In genomic region chr5:858726-859125, GRCh38 we compare ENCODE assay signal across 20 cellular contexts. TPM values are rescaled to one million over a fixed set of nuclear protein-coding genes. Genes with fewer than 3 reads are reported as not detected.
DNase-seq lines count a peak whose midpoint lies in the region; ATAC-seq, FAIRE-seq and TF ChIP-seq lines count a peak whose summit lies in the region.
"Had no signal": no experiment of that assay in that cellular context is flagged by ENCODE, and none has a peak within 500 bp of the region (broad histone marks: within the 10 kb centered on the region; RNA-seq: fewer than 3 reads in every experiment).

No MANE protein-coding gene starts in this region.

- H3K27ac Mint-ChIP-seq in Calu3 (ENCODE audit: unreplicated experiment) (peak overlapping the region; percentile 4), T-helper 17 cell (peak overlapping the region; percentile 17)
- peak overlapping the region; percentile 19 for H3K27ac Mint-ChIP-seq in stimulated activated effector memory CD8-positive, alpha-beta T cell treated with anti-CD3 and anti-CD28 coated beads, Interleukin-12 subunit alpha, Interleukin-12 subunit beta, amount 100 ng/mL, for 72 hours

- ATAC-seq in T-helper 17 cell (no peak), GM19395 (IDR thresholded peaks at IDR 0.05; ENCODE audit: unreplicated experiment) (no peak)
- ATAC-seq in stimulated activated effector memory CD8-positive, alpha-beta T cell treated with anti-CD3 and anti-CD28 coated beads, Interleukin-12 subunit alpha, Interleukin-12 subunit beta, amount 100 ng/mL, for 72 hours: no peak
- ATAC-seq: PC-3 had no signal

- DNase-seq in Calu3 (no peak), T-helper 17 cell (no peak), kidney (peak; percentile 53), NK-92 (lab: John Stamatoyannopoulos, UW; ENCODE audit: unreplicated experiment) (no peak), HuH-7 (ENCODE audit: low spot score) (no peak)
- no peak for DNase-seq in stimulated activated effector memory CD8-positive, alpha-beta T cell treated with anti-CD3 and anti-CD28 coated beads, Interleukin-12 subunit alpha, Interleukin-12 subunit beta, amount 100 ng/mL, for 72 hours (ENCODE audit: low spot score in 2 of 2)
- DNase-seq: C1 segment of cervical spinal cord, GF-D8, GOT3, MV-4-11, NCI-H1417, NCI-H187 treated with DMSO at 0.1 percent for 48 hours, NCI-H226, NCI-H524, NCI-H82, PC-3, RPMI8226, SJCRH30 had no signal

- TF ChIP-seq CTCF in Calu3 (IDR thresholded peaks at IDR 0.05; ENCODE audit: unreplicated experiment) (no peak), kidney (IDR thresholded peaks at IDR 0.05; ENCODE audit: borderline replicate concordance, extremely low read depth, insufficient read depth) (no peak)

- H3K9ac ChIP-seq in kidney (ENCODE audit: low read length in 2 of 2): no peak overlapping the region
- H3K9ac ChIP-seq: KMS-11 had no signal

- no peaks in the 10 kb centered on the region for H3K27me3 Mint-ChIP-seq in Calu3 (ENCODE audit: unreplicated experiment)
- H3K27me3 Mint-ChIP-seq in T-helper 17 cell: no peaks in the 10 kb centered on the region

- H3K27ac ChIP-seq in kidney (ENCODE audit: low read depth in 2 of 2, low read length in 2 of 2): no peak overlapping the region
- H3K27ac ChIP-seq: KMS-11, SJCRH30 had no signal

- no peak overlapping the region for H3K4me3 Mint-ChIP-seq in Calu3 (ENCODE audit: low read depth, unreplicated experiment)
- H3K4me3 Mint-ChIP-seq in T-helper 17 cell: no peak overlapping the region
- H3K4me3 Mint-ChIP-seq in stimulated activated effector memory CD8-positive, alpha-beta T cell treated with anti-CD3 and anti-CD28 coated beads, Interleukin-12 subunit alpha, Interleukin-12 subunit beta, amount 100 ng/mL, for 72 hours: no peak overlapping the region

- FAIRE-seq in kidney (lab: Jason Lieb, UNC): no peak

- H3K36me3 Mint-ChIP-seq in Calu3 (ENCODE audit: insufficient read depth, unreplicated experiment) (peaks cover 23% of the 10 kb centered on the region), T-helper 17 cell (ENCODE audit: low read depth) (no peaks in the 10 kb centered on the region)
- peaks cover 20% of the 10 kb centered on the region for H3K36me3 Mint-ChIP-seq in stimulated activated effector memory CD8-positive, alpha-beta T cell treated with anti-CD3 and anti-CD28 coated beads, Interleukin-12 subunit alpha, Interleukin-12 subunit beta, amount 100 ng/mL, for 72 hours

- H3K4me1 ChIP-seq in kidney (ENCODE audit: control insufficient read depth in 1 of 2, insufficient read depth in 1 of 2, low read depth in 1 of 2, low read length in 2 of 2): peaks cover 0 to 2% of the 10 kb centered on the region in 2 donors
- H3K4me1 ChIP-seq: SJCRH30 had no signal

- H3K9me3 Mint-ChIP-seq in Calu3 (ENCODE audit: low read depth, unreplicated experiment): no peaks in the 10 kb centered on the region
- no peaks in the 10 kb centered on the region for H3K9me3 Mint-ChIP-seq in stimulated activated effector memory CD8-positive, alpha-beta T cell treated with anti-CD3 and anti-CD28 coated beads, Interleukin-12 subunit alpha, Interleukin-12 subunit beta, amount 100 ng/mL, for 72 hours

- CTCF ChIA-PET in Calu3 (lab: Charles Lee): no interaction called here

- intact Hi-C loops in Calu3 (cut with micrococcal nuclease; ENCODE audit: unreplicated experiment) (no loop called here), kidney (cut with DNase I) (no loop called here)

- H3K9me3 ChIP-seq in T-helper 17 cell (ENCODE audit: control insufficient read depth, low read length, poor library complexity, severe bottlenecking) (no peaks in the 10 kb centered on the region), kidney (ENCODE audit: control insufficient read depth in 1 of 2, low read length in 2 of 2) (no peaks in the 10 kb centered on the region)
- H3K9me3 ChIP-seq: SJCRH30 had no signal

- no peak overlapping the region for H3K4me3 ChIP-seq in kidney (ENCODE audit: low read length in 2 of 2)
- H3K4me3 ChIP-seq: SJCRH30 had no signal

- no peaks in the 10 kb centered on the region for H3K4me1 Mint-ChIP-seq in Calu3 (ENCODE audit: low read depth, unreplicated experiment)
- peaks cover 7% of the 10 kb centered on the region for H3K4me1 Mint-ChIP-seq in T-helper 17 cell
- peaks cover 9% of the 10 kb centered on the region for H3K4me1 Mint-ChIP-seq in stimulated activated effector memory CD8-positive, alpha-beta T cell treated with anti-CD3 and anti-CD28 coated beads, Interleukin-12 subunit alpha, Interleukin-12 subunit beta, amount 100 ng/mL, for 72 hours

- BruUV-seq in Calu3 (replicated peaks; lab: Mats Ljungman, UMichigan): no TSS peak

- H3K36me3 ChIP-seq in kidney (ENCODE audit: control insufficient read depth in 1 of 2, insufficient read depth in 2 of 2, low read length in 2 of 2): peaks cover under 1 to 6% of the 10 kb centered on the region in 2 donors
- H3K36me3 ChIP-seq: SJCRH30 had no signal

RNA-seq across cellular contexts. Expression of gene ZDHHC11, which starts 7.9 kb away (rescaled TPM):
- total RNA-seq in Calu3 (2022) (53.7 and 60.8 TPM in 2 replicates), T-helper 17 cell (10 to 100 TPM; 27.7 to 37.1 TPM), kidney (10.1 TPM)
- polyA plus RNA-seq in kidney (ENCODE audit: insufficient read depth, low read depth, low replicate concordance): 1.6 TPM

RNA-seq across cellular contexts. Expression of gene BRD9, which starts 33.9 kb away (rescaled TPM):
- total RNA-seq in Calu3 (2022) (62.8 and 64.1 TPM in 2 replicates), T-helper 17 cell (100 to 1,000 TPM; 179 to 200 TPM), kidney (38.0 TPM)
- polyA plus RNA-seq in kidney (ENCODE audit: insufficient read depth, low read depth, low replicate concordance): 17.5 TPM

RNA-seq across cellular contexts. Expression of gene TRIP13, which starts 34.0 kb away (rescaled TPM):
- total RNA-seq in Calu3 (2022) (25.8 and 29.9 TPM in 2 replicates), T-helper 17 cell (1 to 10 TPM; 1.0 to 2.6 TPM), kidney (1.6 TPM)
- polyA plus RNA-seq in kidney (ENCODE audit: insufficient read depth, low read depth, low replicate concordance): 0.86 TPM
